Comparison of ENCODE assay signal across 1 cellular context in the genomic region with DNA sequence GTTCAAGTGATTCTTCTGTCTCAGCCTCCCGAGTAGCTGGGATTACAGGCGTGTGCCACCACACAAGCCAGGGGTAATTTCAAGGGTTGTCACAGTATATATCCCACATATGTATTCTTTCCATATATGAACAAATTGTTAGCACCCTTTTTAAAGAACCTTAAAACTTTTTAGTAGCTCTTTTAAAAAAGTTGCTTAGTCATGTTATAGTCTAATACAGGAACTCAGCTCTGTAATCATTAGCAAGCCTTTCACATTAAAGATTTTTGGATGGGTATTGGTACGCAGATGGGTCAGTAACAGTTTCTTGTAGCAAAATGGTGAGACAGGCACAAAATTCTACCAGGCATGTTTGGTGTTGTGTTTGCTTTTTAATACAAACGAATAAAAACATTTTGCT.
TF ChIP-seq lines count a peak whose summit lies in the region.

No MANE protein-coding gene starts in this region.

TF ChIP-seq in GM23338, 12 proteins besides CTCF, POLR2A, EP300 and RAD21:
- TF ChIP-seq ZNF331 (CRISPR knock-in tag; IDR thresholded peaks at IDR 0.05; ENCODE audit: low read depth): no peak
